In genomic region chr15:58260186-58260910, GRCh38 we compare ENCODE assay signal across 11 cellular contexts.
DNase-seq lines count a peak whose midpoint lies in the region; ATAC-seq and TF ChIP-seq lines count a peak whose summit lies in the region.
"Had no signal": no experiment of that assay in that cellular context is flagged by ENCODE, and none has a peak within 500 bp of the region (broad histone marks: within the 10 kb centered on the region; RNA-seq: fewer than 3 reads in every experiment).

No MANE protein-coding gene starts in this region.

- H3K27me3 Mint-ChIP-seq in endodermal cell (ENCODE audit: insufficient read depth) = peaks cover 7% of the 10 kb centered on the region

- H3K18ac ChIP-seq in neuronal stem cell (ENCODE audit: low read length) = no peak overlapping the region

- H3K4me1 ChIP-seq in GM23248 (ENCODE audit: insufficient read depth) = peaks cover 16% of the 10 kb centered on the region
- no peaks in the 10 kb centered on the region for H3K4me1 ChIP-seq in endodermal cell (ENCODE audit: control insufficient read depth, insufficient read depth, low read length)
- H3K4me1 ChIP-seq in neuronal stem cell (ENCODE audit: control insufficient read depth in 2 of 2, insufficient read depth in 1 of 2, low read depth in 1 of 2, low read length in 2 of 2) = peaks cover 3 to 4% of the 10 kb centered on the region in 2 donors

- H4K20me1 ChIP-seq in GM23248 (ENCODE audit: insufficient read depth) = no peaks in the 10 kb centered on the region

- H3K9ac ChIP-seq in GM23248 (no peak overlapping the region), endodermal cell (ENCODE audit: extremely low read depth, low read length, poor library complexity, severe bottlenecking) (no peak overlapping the region), neuronal stem cell (ENCODE audit: low read depth, low read length, poor library complexity) (no peak overlapping the region)

- H3K27me3 ChIP-seq in GM23248 (replicated peaks; ENCODE audit: insufficient read depth) (no peaks in the 10 kb centered on the region), endodermal cell (ENCODE audit: control insufficient read depth, insufficient read depth, low read length, poor library complexity, severe bottlenecking) (no peaks in the 10 kb centered on the region), neuronal stem cell (ENCODE audit: control insufficient read depth in 3 of 3, insufficient read depth in 3 of 3, low read depth in 1 of 3, low read length in 3 of 3) (no peaks in the 10 kb centered on the region)

- H3K14ac ChIP-seq in neuronal stem cell (ENCODE audit: low read length) = no peak overlapping the region

- no peak overlapping the region for H2BK12ac ChIP-seq in neuronal stem cell (ENCODE audit: low read length)

- H3K79me2 ChIP-seq in GM23248 (ENCODE audit: insufficient read depth) = no peaks in the 10 kb centered on the region

- H2AFZ ChIP-seq in GM23248 (no peak overlapping the region), neuronal stem cell (ENCODE audit: low read length) (no peak overlapping the region)

- no peak overlapping the region for H3K4me3 Mint-ChIP-seq in endodermal cell

- no peak overlapping the region for H2BK15ac ChIP-seq in neuronal stem cell (ENCODE audit: low read length)

- H3K9me3 Mint-ChIP-seq in endodermal cell = peaks cover 19% of the 10 kb centered on the region

- H4K8ac ChIP-seq in neuronal stem cell (ENCODE audit: low read depth, low read length) = no peak overlapping the region

- ATAC-seq in HG03520 (IDR thresholded peaks at IDR 0.05; ENCODE audit: unreplicated experiment) = no peak

- H3K9me3 ChIP-seq in GM23248 (ENCODE audit: low read depth) (no peaks in the 10 kb centered on the region), endodermal cell (ENCODE audit: control insufficient read depth, low read length) (peaks cover 17% of the 10 kb centered on the region), neuronal stem cell (replicated peaks in 1 of 2; ENCODE audit: control insufficient read depth in 2 of 2, insufficient read depth in 1 of 2, low read depth in 1 of 2, low read length in 2 of 2) (no peaks in the 10 kb centered on the region)

- no peak overlapping the region for H2BK120ac ChIP-seq in neuronal stem cell (ENCODE audit: low read depth, low read length)

- H3K27ac Mint-ChIP-seq in endodermal cell = peak overlapping the region; percentile 52

- peaks cover 5% of the 10 kb centered on the region; the same call in 1 of the 2 replicates for H3F3A ChIP-seq in GM23248 (ENCODE audit: insufficient read depth)

- no peaks in the 10 kb centered on the region for H3K36me3 Mint-ChIP-seq in endodermal cell (ENCODE audit: low read depth)

- 77 to 78% methylated on average over 7 of the region's 7 CpGs for WGBS in GM23248 (ENCODE audit: low coverage in 1 of 2, low lambda C conversion rate in 2 of 2, missing lambda C conversion rate in 2 of 2), 2 experiments
- WGBS in endodermal cell (ENCODE audit: insufficient coverage in 1 of 2, insufficient read length in 1 of 2), 2 experiments = 46 to 48% methylated on average over 5 to 7 of the region's 7 CpGs
- no CpG with 5 or more reads among the region's 7 CpGs for WGBS in neuronal stem cell (ENCODE audit: extremely low coverage in 2 of 2, insufficient read length in 2 of 2, insufficient replicate concordance in 1 of 2), 2 donors

- H3K4me1 Mint-ChIP-seq in endodermal cell = peaks cover 25% of the 10 kb centered on the region

- no peaks in the 10 kb centered on the region for H3K9me2 ChIP-seq in GM23248 (ENCODE audit: insufficient read depth)

- H3K27ac ChIP-seq in GM23248 (no peak overlapping the region), endodermal cell (ENCODE audit: low read depth, low read length) (no peak overlapping the region), neuronal stem cell (replicated peaks; ENCODE audit: low read length) (no peak overlapping the region)
- H3K27ac ChIP-seq: C4-2B had no signal

- H3K4me3 ChIP-seq in GM23248 (no peak overlapping the region), endodermal cell (ENCODE audit: low read length) (no peak overlapping the region), neuronal stem cell (ENCODE audit: low read length in 2 of 2) (no peak overlapping the region)

- peak overlapping the region; percentile 38 for H2AK5ac ChIP-seq in neuronal stem cell (ENCODE audit: low read depth, low read length)

- H3K4me2 ChIP-seq in GM23248 (ENCODE audit: unreplicated experiment) (no peak overlapping the region), neuronal stem cell (ENCODE audit: insufficient read depth, low read length, poor library complexity, severe bottlenecking) (no peak overlapping the region)

- no peak overlapping the region for H3K4ac ChIP-seq in neuronal stem cell (ENCODE audit: low read length)

- H4K91ac ChIP-seq in neuronal stem cell (ENCODE audit: low read depth, low read length, poor library complexity) = no peak overlapping the region

- no peaks in the 10 kb centered on the region for H3K36me3 ChIP-seq in GM23248 (ENCODE audit: low read depth)
- no peaks in the 10 kb centered on the region for H3K36me3 ChIP-seq in endodermal cell (ENCODE audit: control insufficient read depth, insufficient read depth, low read length)
- H3K36me3 ChIP-seq in neuronal stem cell (replicated peaks in 1 of 2; ENCODE audit: control insufficient read depth in 2 of 2, insufficient read depth in 2 of 2, low read length in 2 of 2) = no peaks in the 10 kb centered on the region

- in situ Hi-C loops in GM23248 (cut with MboI) = no loop called here
- in situ Hi-C loops in G401 (cut with HindIII; ENCODE audit: low sequenced_read_pairs) = no loop called here

- no peaks in the 10 kb centered on the region for H3K79me1 ChIP-seq in neuronal stem cell (ENCODE audit: low read depth, low read length)

- DNase-seq in GM23248 = peak; percentile 4
- peak; percentile 14 for DNase-seq in NCI-H2196 treated with DMSO at 0.1 percent for 48 hours (lab: John Stamatoyannopoulos, UW; ENCODE audit: unreplicated experiment)
- peak; percentile 65 for DNase-seq in endodermal cell
- DNase-seq in neuronal stem cell (ENCODE audit: low spot score) = no peak
- no peak for DNase-seq in G401 (ENCODE audit: low spot score)
- no peak for DNase-seq in hepatic stellate cell (ENCODE audit: low spot score)
- DNase-seq: activated naive CD4-positive, alpha-beta T cell treated with anti-CD3 and anti-CD28 coated beads, Interleukin-2, amount 50 U/mL, for 16 hours; NCI-H2227 treated with DMSO at 0.1 percent for 48 hours; SIG-M5 had no signal

- H2BK5ac ChIP-seq in neuronal stem cell (ENCODE audit: low read length) = no peak overlapping the region

- no peak for TF ChIP-seq CTCF in endodermal cell (conservative IDR thresholded peaks at IDR 0.05)

- no peak overlapping the region for H3K23ac ChIP-seq in neuronal stem cell (ENCODE audit: low read depth, low read length, poor library complexity)

Comparison
In these comparisons a context has a peak if more than half of its experiments do, and no peak if none do; other contexts are left out.
1. DNase-seq: peak in GM23248 (single experiment), NCI-H2196 treated with DMSO at 0.1 percent for 48 hours (single experiment) and endodermal cell (single experiment); none in neuronal stem cell (single experiment), G401 (single experiment) and hepatic stellate cell (single experiment).